In genomic region chr2:15223887-15224286, GRCh38 we compare ENCODE assay signal across 11 cellular contexts.
DNase-seq lines count a peak whose midpoint lies in the region; ATAC-seq, FAIRE-seq and TF ChIP-seq lines count a peak whose summit lies in the region.
"Had no signal": no experiment of that assay in that cellular context is flagged by ENCODE, and none has a peak within 500 bp of the region (broad histone marks: within the 10 kb centered on the region; RNA-seq: fewer than 3 reads in every experiment).

No MANE protein-coding gene starts in this region.

- no peaks in the 10 kb centered on the region for H3K4me1 Mint-ChIP-seq in activated T-helper 1 cell treated with anti-CD3 and anti-CD28 coated beads, Interleukin-12 subunit alpha, Interleukin-12 subunit beta, Interleukin-2, Interleukin-4 antibody, amounts not matched to agents 30 ng/mL and 10 ng/mL and 1 ng/mL, durations not matched to agents 14 hours and 24 hours and 36 hours (ENCODE audit: low read depth)

- no peaks in the 10 kb centered on the region for H3K9me3 ChIP-seq in right lobe of liver
- no peaks in the 10 kb centered on the region for H3K9me3 ChIP-seq in HepG2 (ENCODE audit: low read length)
- H3K9me3 ChIP-seq: uterus had no signal

- H3K27me3 ChIP-seq in right lobe of liver (no peaks in the 10 kb centered on the region), HepG2 (ENCODE audit: control insufficient read depth in 1 of 2, insufficient read depth in 2 of 2, low read length in 2 of 2) (no peaks in the 10 kb centered on the region)
- H3K27me3 ChIP-seq: uterus had no signal

- CTCF ChIA-PET in HepG2 (lab: Yijun Ruan, JAX; ENCODE audit: low intra/inter-chr PET ratio, low total read pairs): no interaction called here

- DNase-seq in right lobe of liver (no peak), HepG2 (ENCODE audit: low spot score) (no peak), RCC 7860 (ENCODE audit: low spot score) (peak; percentile 29), fibroblast of peridontal ligament (ENCODE audit: extremely low read depth) (peak; percentile 77), DMS 273 treated with DMSO at 0.1 percent for 48 hours (lab: John Stamatoyannopoulos, UW) (no peak)
- DNase-seq in activated T-helper 1 cell treated with anti-CD3 and anti-CD28 coated beads, Interleukin-12 subunit alpha, Interleukin-12 subunit beta, Interleukin-2, Interleukin-4 antibody, amounts not matched to agents 30 ng/mL and 10 ng/mL and 1 ng/mL, durations not matched to agents 14 hours and 24 hours and 36 hours (ENCODE audit: low spot score): no peak
- DNase-seq: anterior cingulate cortex, uterus had no signal

- BruUV-seq in HepG2 (replicated peaks; lab: Mats Ljungman, UMichigan): no TSS peak

- TF ChIP-seq CTCF in right lobe of liver (IDR thresholded peaks at IDR 0.05) (no peak), HepG2 (CRISPR knock-in tag; IDR thresholded peaks at IDR 0.05) (no peak)

- intact Hi-C loops in right lobe of liver (cut with DNase I): no loop called here
- intact Hi-C loops in HepG2 (cut with micrococcal nuclease; ENCODE audit: unreplicated experiment): no loop called here
- intact Hi-C loops in activated T-helper 1 cell treated with anti-CD3 and anti-CD28 coated beads, Interleukin-12 subunit alpha, Interleukin-12 subunit beta, Interleukin-2, Interleukin-4 antibody, amounts not matched to agents 30 ng/mL and 10 ng/mL and 1 ng/mL, durations not matched to agents 14 hours and 24 hours and 36 hours (cut with micrococcal nuclease): loop anchor here (1.0 kb wide), 1 partner anchor 47 kb away; no protein-coding TSS in a partner anchor

- no peak for TF ChIP-seq RAD21 in HepG2 (CRISPR knock-in tag; IDR thresholded peaks at IDR 0.05)

- 48% methylated on average over 3 of the region's 3 CpGs for WGBS in right lobe of liver (ENCODE audit: insufficient coverage, low coverage, low lambda C conversion rate, missing lambda C conversion rate)
- 97% methylated on average over 3 of the region's 3 CpGs for WGBS in HepG2 (ENCODE audit: low lambda C conversion rate)

- H3K27ac ChIP-seq in right lobe of liver (no peak overlapping the region), HepG2 (ENCODE audit: extremely low read length, insufficient read depth, low read length) (no peak overlapping the region)
- H3K27ac ChIP-seq: C4-2B, uterus had no signal

- H3K36me3 Mint-ChIP-seq in activated T-helper 1 cell treated with anti-CD3 and anti-CD28 coated beads, Interleukin-12 subunit alpha, Interleukin-12 subunit beta, Interleukin-2, Interleukin-4 antibody, amounts not matched to agents 30 ng/mL and 10 ng/mL and 1 ng/mL, durations not matched to agents 14 hours and 24 hours and 36 hours (ENCODE audit: low read depth): peaks cover 16% of the 10 kb centered on the region

- no peak overlapping the region for H3K9ac ChIP-seq in HepG2 (ENCODE audit: insufficient read depth, low read depth, low read length)

- no peak for TF ChIP-seq POLR2A in right lobe of liver (IDR thresholded peaks at IDR 0.05)
- no peak for TF ChIP-seq POLR2A in HepG2 (IDR thresholded peaks at IDR 0.05; ENCODE audit: insufficient read depth in 1 of 2, low read depth in 2 of 2, low read length in 2 of 2)

- in situ Hi-C loops in HepG2 (cut with HindIII; ENCODE audit: extremely low pct_ligation_motif_present, low pct_unique_long_range_greater_than_20kb): no loop called here

- H3K4me3 ChIP-seq in right lobe of liver (no peak overlapping the region), HepG2 (replicated peaks in 1 of 3; ENCODE audit: insufficient read depth in 1 of 3, low read depth in 2 of 3, low read length in 3 of 3) (no peak overlapping the region)
- H3K4me3 ChIP-seq: uterus had no signal

- H3K27me3 Mint-ChIP-seq in activated T-helper 1 cell treated with anti-CD3 and anti-CD28 coated beads, Interleukin-12 subunit alpha, Interleukin-12 subunit beta, Interleukin-2, Interleukin-4 antibody, amounts not matched to agents 30 ng/mL and 10 ng/mL and 1 ng/mL, durations not matched to agents 14 hours and 24 hours and 36 hours (ENCODE audit: insufficient read depth): no peaks in the 10 kb centered on the region

- H3K9me3 Mint-ChIP-seq in activated T-helper 1 cell treated with anti-CD3 and anti-CD28 coated beads, Interleukin-12 subunit alpha, Interleukin-12 subunit beta, Interleukin-2, Interleukin-4 antibody, amounts not matched to agents 30 ng/mL and 10 ng/mL and 1 ng/mL, durations not matched to agents 14 hours and 24 hours and 36 hours: no peaks in the 10 kb centered on the region

- H4K20me1 ChIP-seq in HepG2 (ENCODE audit: insufficient read depth, low read length): no peaks in the 10 kb centered on the region

- H3K36me3 ChIP-seq in right lobe of liver (no peaks in the 10 kb centered on the region), HepG2 (replicated peaks in 1 of 2; ENCODE audit: control insufficient read depth in 1 of 2, insufficient read depth in 2 of 2, low read length in 2 of 2) (peaks cover 2 to 8% of the 10 kb centered on the region in 2 experiments; a peak in 3 of 5 replicates)
- H3K36me3 ChIP-seq: uterus had no signal

- H3K4me1 ChIP-seq in right lobe of liver (no peaks in the 10 kb centered on the region), HepG2 (ENCODE audit: insufficient read depth, low read length) (no peaks in the 10 kb centered on the region)
- H3K4me1 ChIP-seq: uterus had no signal

- no peak overlapping the region for H3K4me3 Mint-ChIP-seq in activated T-helper 1 cell treated with anti-CD3 and anti-CD28 coated beads, Interleukin-12 subunit alpha, Interleukin-12 subunit beta, Interleukin-2, Interleukin-4 antibody, amounts not matched to agents 30 ng/mL and 10 ng/mL and 1 ng/mL, durations not matched to agents 14 hours and 24 hours and 36 hours

- no peak overlapping the region for H3K4me2 ChIP-seq in HepG2 (ENCODE audit: low read depth, low read length)

- FAIRE-seq in HepG2 (lab: Jason Lieb, UNC): no peak
- no peak for FAIRE-seq in RCC 7860 (lab: Jason Lieb, UNC)

- no peak overlapping the region for H2AFZ ChIP-seq in HepG2 (ENCODE audit: low read length)

- POLR2A ChIA-PET in HepG2 (lab: Yijun Ruan, JAX): no interaction called here

- H3K27ac Mint-ChIP-seq in activated T-helper 1 cell treated with anti-CD3 and anti-CD28 coated beads, Interleukin-12 subunit alpha, Interleukin-12 subunit beta, Interleukin-2, Interleukin-4 antibody, amounts not matched to agents 30 ng/mL and 10 ng/mL and 1 ng/mL, durations not matched to agents 14 hours and 24 hours and 36 hours: no peak overlapping the region

- TF ChIP-seq EP300 in HepG2 (IDR thresholded peaks at IDR 0.05; ENCODE audit: low read depth in 2 of 2, low read length in 2 of 2): no peak
- TF ChIP-seq EP300 in HepG2 (CRISPR knock-in tag; IDR thresholded peaks at IDR 0.05; ENCODE audit: borderline replicate concordance): no peak

- H3K79me2 ChIP-seq in HepG2 (ENCODE audit: insufficient read depth, low read length): no peaks in the 10 kb centered on the region

- ATAC-seq in right lobe of liver (peak; percentile 32 to 63 (median 45)), HepG2 (no peak), HG03095 (IDR thresholded peaks at IDR 0.05; ENCODE audit: unreplicated experiment) (no peak), HG03097 (IDR thresholded peaks at IDR 0.05; ENCODE audit: low FRiP score, unreplicated experiment) (no peak)

TF ChIP-seq in HepG2, 621 proteins besides CTCF, POLR2A, EP300 and RAD21:
- TF ChIP-seq ZNF383 (CRISPR knock-in tag; IDR thresholded peaks at IDR 0.05; ENCODE audit: borderline replicate concordance) (no peak), MAFK (conservative IDR thresholded peaks at IDR 0.05 in 1 of 2, IDR thresholded peaks at IDR 0.05 in 1 of 2; ENCODE audit: low read length in 2 of 2) (0 out of 4 replicates have a peak, but pooled peaks of 1 of the 2 experiments have one; percentile 29)

Comparison
In these comparisons a context has a peak if more than half of its experiments do, and no peak if none do; other contexts are left out.
1. ATAC-seq: peak in right lobe of liver (4 of 4); none in HepG2 (single experiment), HG03095 (single experiment) and HG03097 (single experiment).
2. DNase-seq: peak in RCC 7860 (single experiment) and fibroblast of peridontal ligament (single experiment); none in right lobe of liver (0 of 3), HepG2 (single experiment), DMS 273 treated with DMSO at 0.1 percent for 48 hours (single experiment) and activated T-helper 1 cell treated with anti-CD3 and anti-CD28 coated beads, Interleukin-12 subunit alpha, Interleukin-12 subunit beta, Interleukin-2, Interleukin-4 antibody, amounts not matched to agents 30 ng/mL and 10 ng/mL and 1 ng/mL, durations not matched to agents 14 hours and 24 hours and 36 hours (single experiment).